ENCODE assay signal across 39 cellular contexts in genomic region chr4:107215222-107215621, GRCh38.
"Had no signal": no experiment of that assay in that cellular context is flagged by ENCODE, and none has a peak within 500 bp of the region (broad histone marks: within the 10 kb centered on the region; RNA-seq: fewer than 3 reads in every experiment).

No MANE protein-coding gene starts in this region.

- H3K27me3 ChIP-seq: adrenal gland, ascending aorta, body of pancreas, brain microvascular endothelial cell, breast epithelium, cardiac muscle cell had no signal

- H3K4me3 Mint-ChIP-seq: activated naive CD4-positive, alpha-beta T cell treated with anti-CD3 and anti-CD28 coated beads for 36 hours; activated naive CD4-positive, alpha-beta T cell treated with anti-CD3 and anti-CD28 coated beads, Interleukin-2, amount 10 ng/mL, durations not matched to agents 7 days and 5 days; activated naive CD4-positive, alpha-beta T cell treated with anti-CD3 and anti-CD28 coated beads, Interleukin-2, amount 50 U/mL, for 24 hours; activated naive CD8-positive, alpha-beta T cell; activated naive CD8-positive, alpha-beta T cell treated with anti-CD3 and anti-CD28 coated beads for 36 hours; activated naive CD8-positive, alpha-beta T cell treated with anti-CD3 and anti-CD28 coated beads, Interleukin-2, amount 10 ng/mL, durations not matched to agents 7 days and 5 days; activated naive CD8-positive, alpha-beta T cell treated with anti-CD3 and anti-CD28 coated beads, Interleukin-2, amount 50 U/mL, for 24 hours; activated T-cell treated with anti-CD3 and anti-CD28 coated beads, Interleukin-2, amount 50 U/mL, for 24 hours; activated T-cell treated with anti-CD3 and anti-CD28 coated beads, Interleukin-2, amount 50 U/mL, for 4 hours; activated T-cell treated with anti-CD3 and anti-CD28 coated beads, Interleukin-2, amount 50 U/mL, for 72 hours; activated T-helper 1 cell treated with anti-CD3 and anti-CD28 coated beads, Interleukin-12 subunit alpha, Interleukin-12 subunit beta, Interleukin-2, Interleukin-4 antibody, amounts not matched to agents 30 ng/mL and 10 ng/mL and 1 ng/mL, durations not matched to agents 14 hours and 24 hours and 36 hours; activated T-helper 17 cell treated with anti-CD3 and anti-CD28 coated beads, Interleukin-2, amount 50 U/mL, for 72 hours; brain; central memory CD8-positive, alpha-beta T cell had no signal

- ATAC-seq: activated naive CD4-positive, alpha-beta T cell treated with anti-CD3 and anti-CD28 coated beads, Interleukin-2, amount 50 U/mL, for 72 hours; activated naive CD8-positive, alpha-beta T cell treated with anti-CD3 and anti-CD28 coated beads, Interleukin-2, amount 50 U/mL, for 24 hours; activated T-cell treated with anti-CD3 and anti-CD28 coated beads, Interleukin-2, amount 50 U/mL, for 4 hours; activated T-cell treated with anti-CD3 and anti-CD28 coated beads, Interleukin-2, amount 50 U/mL, for 72 hours; activated T-helper 17 cell treated with anti-CD3 and anti-CD28 coated beads, Interleukin-2, amount 50 U/mL, for 72 hours; body of pancreas had no signal

- DNase-seq: activated effector memory CD4-positive, alpha-beta T cell treated with anti-CD3 and anti-CD28 coated beads, Interleukin-2, amount 50 U/mL, for 16 hours; activated effector memory CD4-positive, alpha-beta T cell treated with Interleukin-2 at 50 U/mL for 16 hours; activated gamma-delta T cell; activated gamma-delta T cell treated with Interleukin-2 at 50 U/mL for 16 hours; activated naive CD4-positive, alpha-beta T cell; activated naive CD4-positive, alpha-beta T cell treated with anti-CD3 and anti-CD28 coated beads for 36 hours; activated naive CD4-positive, alpha-beta T cell treated with anti-CD3 and anti-CD28 coated beads, Interleukin-2, amount 10 ng/mL, durations not matched to agents 7 days and 5 days; activated naive CD4-positive, alpha-beta T cell treated with anti-CD3 and anti-CD28 coated beads, Interleukin-2, amount 50 U/mL, for 16 hours; activated naive CD4-positive, alpha-beta T cell treated with Interleukin-2 at 50 U/mL for 16 hours; activated naive CD8-positive, alpha-beta T cell treated with anti-CD3 and anti-CD28 coated beads for 36 hours; activated naive CD8-positive, alpha-beta T cell treated with anti-CD3 and anti-CD28 coated beads, Interleukin-2, amount 10 ng/mL, durations not matched to agents 7 days and 5 days; activated naive CD8-positive, alpha-beta T cell treated with anti-CD3 and anti-CD28 coated beads, Interleukin-2, amount 50 U/mL, for 24 hours; activated T-cell treated with anti-CD3 and anti-CD28 coated beads, Interleukin-2, amount 50 U/mL, for 1 hour; activated T-cell treated with anti-CD3 and anti-CD28 coated beads, Interleukin-2, amount 50 U/mL, for 24 hours; activated T-cell treated with anti-CD3 and anti-CD28 coated beads, Interleukin-2, amount 50 U/mL, for 4 hours; activated T-cell treated with anti-CD3 and anti-CD28 coated beads, Interleukin-2, amount 50 U/mL, for 48 hours; activated T-cell treated with anti-CD3 and anti-CD28 coated beads, Interleukin-2, amount 50 U/mL, for 72 hours; adrenal gland; amniotic stem cell; amygdala; anterior cingulate cortex; aorta; body of pancreas; brain microvascular endothelial cell; caudate nucleus; central memory CD4-positive, alpha-beta T cell; cerebellar nuclear complex had no signal

- FAIRE-seq: astrocyte had no signal

- H3K27ac ChIP-seq: adrenal gland, ascending aorta, body of pancreas, brain microvascular endothelial cell, cardiac muscle cell had no signal

- H3K4me1 ChIP-seq: adrenal gland, ascending aorta, body of pancreas, breast epithelium had no signal

- H3K27me3 Mint-ChIP-seq: activated naive CD4-positive, alpha-beta T cell treated with anti-CD3 and anti-CD28 coated beads, Interleukin-2, amount 10 ng/mL, durations not matched to agents 7 days and 5 days; activated naive CD8-positive, alpha-beta T cell treated with anti-CD3 and anti-CD28 coated beads for 36 hours; activated naive CD8-positive, alpha-beta T cell treated with anti-CD3 and anti-CD28 coated beads, Interleukin-2, amount 10 ng/mL, durations not matched to agents 7 days and 5 days; activated naive CD8-positive, alpha-beta T cell treated with anti-CD3 and anti-CD28 coated beads, Interleukin-2, amount 50 U/mL, for 24 hours; activated T-cell treated with anti-CD3 and anti-CD28 coated beads, Interleukin-2, amount 50 U/mL, for 24 hours; brain; central memory CD8-positive, alpha-beta T cell had no signal

- H3K9me3 ChIP-seq: adrenal gland, ascending aorta, body of pancreas, breast epithelium had no signal

- H3K4me3 ChIP-seq: adrenal gland, ascending aorta, body of pancreas, breast epithelium, cardiac muscle cell had no signal

- H3K36me3 ChIP-seq: adrenal gland, ascending aorta, brain microvascular endothelial cell, breast epithelium, cardiac muscle cell had no signal

- H3K27ac Mint-ChIP-seq: activated naive CD4-positive, alpha-beta T cell treated with anti-CD3 and anti-CD28 coated beads for 36 hours; activated naive CD4-positive, alpha-beta T cell treated with anti-CD3 and anti-CD28 coated beads, Interleukin-2, amount 10 ng/mL, durations not matched to agents 7 days and 5 days; activated naive CD4-positive, alpha-beta T cell treated with anti-CD3 and anti-CD28 coated beads, Interleukin-2, amount 50 U/mL, for 24 hours; activated naive CD4-positive, alpha-beta T cell treated with anti-CD3 and anti-CD28 coated beads, Interleukin-2, amount 50 U/mL, for 72 hours; activated naive CD8-positive, alpha-beta T cell; activated naive CD8-positive, alpha-beta T cell treated with anti-CD3 and anti-CD28 coated beads for 36 hours; activated naive CD8-positive, alpha-beta T cell treated with anti-CD3 and anti-CD28 coated beads, Interleukin-2, amount 10 ng/mL, durations not matched to agents 7 days and 5 days; activated naive CD8-positive, alpha-beta T cell treated with anti-CD3 and anti-CD28 coated beads, Interleukin-2, amount 50 U/mL, for 24 hours; activated T-cell treated with anti-CD3 and anti-CD28 coated beads, Interleukin-2, amount 50 U/mL, for 24 hours; activated T-cell treated with anti-CD3 and anti-CD28 coated beads, Interleukin-2, amount 50 U/mL, for 72 hours; activated T-helper 1 cell treated with anti-CD3 and anti-CD28 coated beads, Interleukin-12 subunit alpha, Interleukin-12 subunit beta, Interleukin-2, Interleukin-4 antibody, amounts not matched to agents 30 ng/mL and 10 ng/mL and 1 ng/mL, durations not matched to agents 14 hours and 24 hours and 36 hours; activated T-helper 17 cell treated with anti-CD3 and anti-CD28 coated beads, Interleukin-2, amount 50 U/mL, for 72 hours; activated T-helper 2 cell treated with anti-CD3 and anti-CD28 coated beads, Interferon-gamma antibody, Interleukin-2, Interleukin-4, amounts not matched to agents 10 μg/mL and 5 μg/mL and 100 μg/mL, durations not matched to agents 14 hours and 24 hours and 36 hours; brain had no signal

- H3K4me1 Mint-ChIP-seq: activated naive CD4-positive, alpha-beta T cell treated with anti-CD3 and anti-CD28 coated beads, Interleukin-2, amount 10 ng/mL, durations not matched to agents 7 days and 5 days; activated naive CD4-positive, alpha-beta T cell treated with anti-CD3 and anti-CD28 coated beads, Interleukin-2, amount 50 U/mL, for 24 hours; activated naive CD8-positive, alpha-beta T cell treated with anti-CD3 and anti-CD28 coated beads for 36 hours; activated naive CD8-positive, alpha-beta T cell treated with anti-CD3 and anti-CD28 coated beads, Interleukin-2, amount 10 ng/mL, durations not matched to agents 7 days and 5 days; activated naive CD8-positive, alpha-beta T cell treated with anti-CD3 and anti-CD28 coated beads, Interleukin-2, amount 50 U/mL, for 24 hours; activated T-helper 17 cell treated with anti-CD3 and anti-CD28 coated beads, Interleukin-2, amount 50 U/mL, for 72 hours; central memory CD8-positive, alpha-beta T cell had no signal

- H3K9me3 Mint-ChIP-seq: activated naive CD4-positive, alpha-beta T cell treated with anti-CD3 and anti-CD28 coated beads for 36 hours; activated naive CD4-positive, alpha-beta T cell treated with anti-CD3 and anti-CD28 coated beads, Interleukin-2, amount 10 ng/mL, durations not matched to agents 7 days and 5 days; activated naive CD4-positive, alpha-beta T cell treated with anti-CD3 and anti-CD28 coated beads, Interleukin-2, amount 50 U/mL, for 24 hours; activated naive CD8-positive, alpha-beta T cell treated with anti-CD3 and anti-CD28 coated beads for 36 hours; activated naive CD8-positive, alpha-beta T cell treated with anti-CD3 and anti-CD28 coated beads, Interleukin-2, amount 10 ng/mL, durations not matched to agents 7 days and 5 days; activated naive CD8-positive, alpha-beta T cell treated with anti-CD3 and anti-CD28 coated beads, Interleukin-2, amount 50 U/mL, for 24 hours; activated T-cell treated with anti-CD3 and anti-CD28 coated beads, Interleukin-2, amount 50 U/mL, for 24 hours; activated T-cell treated with anti-CD3 and anti-CD28 coated beads, Interleukin-2, amount 50 U/mL, for 4 hours; activated T-helper 1 cell treated with anti-CD3 and anti-CD28 coated beads, Interleukin-12 subunit alpha, Interleukin-12 subunit beta, Interleukin-2, Interleukin-4 antibody, amounts not matched to agents 30 ng/mL and 10 ng/mL and 1 ng/mL, durations not matched to agents 14 hours and 24 hours and 36 hours; activated T-helper 17 cell treated with anti-CD3 and anti-CD28 coated beads, Interleukin-2, amount 50 U/mL, for 72 hours; activated T-helper 2 cell treated with anti-CD3 and anti-CD28 coated beads, Interferon-gamma antibody, Interleukin-2, Interleukin-4, amounts not matched to agents 10 μg/mL and 5 μg/mL and 100 μg/mL, durations not matched to agents 14 hours and 24 hours and 36 hours; brain had no signal
